ENCODE assay signal across 1 cellular context in the genomic region with DNA sequence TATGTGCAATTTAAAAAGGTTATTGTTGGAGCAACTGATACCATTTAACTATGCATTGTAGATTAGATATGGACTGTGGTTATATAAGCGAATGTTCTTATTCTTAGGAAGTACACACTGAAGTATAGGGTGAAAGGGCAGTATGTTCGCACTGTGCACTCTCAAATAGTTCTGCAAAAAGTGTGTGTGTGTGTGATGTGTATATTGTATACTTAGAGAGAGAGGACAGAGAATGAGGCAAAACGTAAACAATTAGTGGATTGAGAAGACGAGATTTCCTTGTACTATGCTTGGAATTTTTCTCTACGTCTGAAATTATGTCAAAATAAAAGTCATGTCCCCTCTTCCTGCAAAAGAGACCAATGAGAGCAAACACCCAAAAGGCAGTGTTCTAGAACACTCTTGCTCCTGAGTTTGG.
TF ChIP-seq lines count a peak whose summit lies in the region.

No MANE protein-coding gene starts in this region.

TF ChIP-seq in Ishikawa, 13 proteins besides CTCF, POLR2A, EP300 and RAD21 (continued from another document):
- TF ChIP-seq TAF1 (IDR thresholded peaks at IDR 0.05; ENCODE audit: low read depth), result no peak
- peak; percentile 71 for TF ChIP-seq TEAD4 (IDR thresholded peaks at IDR 0.05)
